11 cellular contexts compared by ENCODE assay signal in genomic region chr2:221896505-221897151, GRCh38.
DNase-seq lines count a peak whose midpoint lies in the region; ATAC-seq and TF ChIP-seq lines count a peak whose summit lies in the region.
"Had no signal": no experiment of that assay in that cellular context is flagged by ENCODE, and none has a peak within 500 bp of the region (broad histone marks: within the 10 kb centered on the region; RNA-seq: fewer than 3 reads in every experiment).

No MANE protein-coding gene starts in this region.

- H3K27me3 ChIP-seq in dorsolateral prefrontal cortex (no peaks in the 10 kb centered on the region), lung (ENCODE audit: control insufficient read depth, insufficient read depth) (no peaks in the 10 kb centered on the region), tibial artery (no peaks in the 10 kb centered on the region)

- DNase-seq in NCI-H2107 treated with DMSO at 0.1 percent for 48 hours (lab: John Stamatoyannopoulos, UW; ENCODE audit: unreplicated experiment) (peak; percentile 56), dorsolateral prefrontal cortex (peak in 5 of 10 donors; percentile 15 to 54 (median 41)), lung (ENCODE audit: low spot score) (peak; percentile 30), tibial artery (peak; percentile 22 to 75), GM19240 (ENCODE audit: insufficient read length, low spot score) (no peak), SK-N-DZ (ENCODE audit: low spot score) (no peak)
- DNase-seq: activated CD4-positive, alpha-beta T cell treated with anti-CD3 and anti-CD28 coated beads, Interleukin-2, amount 10 ng/mL, durations not matched to agents 7 days and 5 days had no signal

- 52 to 63% methylated on average over 10 of the region's 10 CpGs for WGBS in lung, 2 donors

- H3K9me3 ChIP-seq in lung (ENCODE audit: control insufficient read depth in 2 of 2, insufficient read depth in 1 of 2, low read length in 1 of 2) (no peaks in the 10 kb centered on the region), tibial artery (no peaks in the 10 kb centered on the region)

- H3K4me3 ChIP-seq in dorsolateral prefrontal cortex (no peak overlapping the region), lung (no peak overlapping the region), tibial artery (no peak overlapping the region)
- H3K4me3 ChIP-seq: skin epidermis had no signal

- no peaks in the 10 kb centered on the region for H3K4me1 ChIP-seq in lung (ENCODE audit: control insufficient read depth in 2 of 2, insufficient read depth in 2 of 2, low read length in 2 of 2)
- H3K4me1 ChIP-seq in tibial artery = peaks cover 0 to 17% (median 0%) of the 10 kb centered on the region in 4 donors

- ATAC-seq in lung (ENCODE audit: insufficient read depth, low FRiP score) = peak; percentile 65
- no peak for ATAC-seq in HG02840 (IDR thresholded peaks at IDR 0.05; ENCODE audit: low FRiP score, unreplicated experiment)
- ATAC-seq: Panc1; stimulated activated memory B cell treated with anti-CD40 and anti-IgM and Interleukin-4, amounts not matched to agents 10 μg/mL and 1 μg/mL and 100 μg/mL, for 72 hours had no signal

- intact Hi-C loops in dorsolateral prefrontal cortex (cut with DNase I) (loop anchor here (5.0 to 10.0 kb wide), 2 partner anchors 292 to 294 kb away; no protein-coding TSS in a partner anchor), tibial artery (cut with DNase I; ENCODE audit: low total_unique reads) (loop anchor here (5.0 kb wide), 1 partner anchor 546 kb away; no protein-coding TSS in a partner anchor)

- H3K36me3 ChIP-seq in lung (ENCODE audit: control insufficient read depth in 2 of 2, insufficient read depth in 2 of 2, low read length in 2 of 2) = no peaks in the 10 kb centered on the region
- H3K36me3 ChIP-seq in tibial artery = no peaks in the 10 kb centered on the region

- peak overlapping the region in 55 of 59 donors; percentile 8 to 90 (median 71) for H3K27ac ChIP-seq in dorsolateral prefrontal cortex
- no peak overlapping the region for H3K27ac ChIP-seq in lung (ENCODE audit: low read depth in 1 of 2, low read length in 1 of 2)
- peak overlapping the region; percentile 36 to 48 for H3K27ac ChIP-seq in tibial artery

- no peak for TF ChIP-seq CTCF in dorsolateral prefrontal cortex (IDR thresholded peaks at IDR 0.05 in 54 of 56, conservative IDR thresholded peaks at IDR 0.05 in 2 of 56; ENCODE audit: low read depth in 1 of 56, partially characterized antibody in 56 of 56)
- no peak for TF ChIP-seq CTCF in lung (IDR thresholded peaks at IDR 0.05; ENCODE audit: control extremely low read depth, extremely low read depth)
- TF ChIP-seq CTCF in tibial artery (IDR thresholded peaks at IDR 0.05) = no peak

Comparison
In these comparisons a context has a peak if more than half of its experiments do, and no peak if none do; other contexts are left out.
1. DNase-seq: peak in NCI-H2107 treated with DMSO at 0.1 percent for 48 hours (single experiment), lung (single experiment) and tibial artery (2 of 2); none in GM19240 (single experiment) and SK-N-DZ (single experiment).
2. H3K27ac ChIP-seq: peak in dorsolateral prefrontal cortex (55 of 59) and tibial artery (2 of 2); none in lung (0 of 2).